1 cellular context compared by ENCODE assay signal in the genomic region with DNA sequence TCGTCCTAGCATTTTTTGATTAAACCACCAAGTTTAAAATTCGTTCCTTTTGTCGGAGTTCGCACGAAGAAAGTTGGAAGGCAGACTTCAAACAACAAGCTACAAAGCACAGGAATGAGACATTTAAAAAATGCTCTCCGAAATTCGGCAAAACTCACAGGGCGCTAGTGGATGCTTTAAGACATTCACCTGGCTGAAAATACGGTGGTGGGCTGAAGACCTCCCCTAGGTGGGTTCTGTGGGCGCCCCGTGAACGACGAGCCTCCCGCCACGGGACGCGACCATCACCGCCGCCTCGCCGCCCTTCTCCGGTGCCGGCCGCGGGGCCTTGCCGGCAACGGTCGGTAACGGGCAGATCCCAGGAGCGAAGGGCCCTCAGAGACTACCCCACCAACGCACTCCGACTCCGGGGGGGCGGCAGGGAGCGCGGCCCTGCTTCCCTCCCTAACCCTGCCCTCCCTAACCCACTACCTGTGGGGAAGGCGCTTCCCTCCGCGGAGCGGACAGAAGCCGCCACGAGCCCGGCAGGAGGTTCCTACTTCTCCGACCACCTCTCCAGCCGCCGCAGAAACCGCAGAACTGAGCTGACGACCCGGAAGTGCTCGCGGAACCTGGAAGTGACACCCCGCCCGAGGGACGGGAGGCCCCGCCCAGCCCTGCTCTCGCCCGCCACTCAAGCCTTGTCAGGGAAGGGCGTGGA.
A peak's percentile ranks its signal among the peaks of the same experiment; 100 is the strongest.
TF ChIP-seq lines count a peak whose summit lies in the region.

A gene with protein sequence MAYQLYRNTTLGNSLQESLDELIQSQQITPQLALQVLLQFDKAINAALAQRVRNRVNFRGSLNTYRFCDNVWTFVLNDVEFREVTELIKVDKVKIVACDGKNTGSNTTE (minus strand): TSS at position 581 of the 700 bp plus-strand sequence. CDS start 5,238 bp downstream, outside the sequence.

TF ChIP-seq in HepG2, 621 proteins besides CTCF, POLR2A, EP300 and RAD21 (continued from another document and continues in another):
- TF ChIP-seq, protein P1, sequence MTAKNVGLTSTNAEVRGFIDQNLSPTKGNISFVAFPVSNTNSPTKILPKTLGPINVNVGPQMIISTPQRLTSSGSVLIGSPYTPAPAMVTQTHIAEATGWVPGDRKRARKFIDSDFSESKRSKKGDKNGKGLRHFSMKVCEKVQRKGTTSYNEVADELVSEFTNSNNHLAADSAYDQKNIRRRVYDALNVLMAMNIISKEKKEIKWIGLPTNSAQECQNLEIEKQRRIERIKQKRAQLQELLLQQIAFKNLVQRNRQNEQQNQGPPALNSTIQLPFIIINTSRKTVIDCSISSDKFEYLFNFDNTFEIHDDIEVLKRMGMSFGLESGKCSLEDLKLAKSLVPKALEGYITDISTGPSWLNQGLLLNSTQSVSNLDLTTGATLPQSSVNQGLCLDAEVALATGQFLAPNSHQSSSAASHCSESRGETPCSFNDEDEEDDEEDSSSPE (CRISPR knock-in tag; IDR thresholded peaks at IDR 0.05), result no peak
- no peak for TF ChIP-seq NR2F2 (IDR thresholded peaks at IDR 0.05; ENCODE audit: borderline replicate concordance, low read depth)
- peak; percentile 79 for TF ChIP-seq ZMYM4 (CRISPR knock-in tag; IDR thresholded peaks at IDR 0.05)
- no peak; the same call in 1 of the 2 replicates for TF ChIP-seq ZNF614 (CRISPR knock-in tag; IDR thresholded peaks at IDR 0.05; ENCODE audit: borderline replicate concordance)
- TF ChIP-seq, protein P2, sequence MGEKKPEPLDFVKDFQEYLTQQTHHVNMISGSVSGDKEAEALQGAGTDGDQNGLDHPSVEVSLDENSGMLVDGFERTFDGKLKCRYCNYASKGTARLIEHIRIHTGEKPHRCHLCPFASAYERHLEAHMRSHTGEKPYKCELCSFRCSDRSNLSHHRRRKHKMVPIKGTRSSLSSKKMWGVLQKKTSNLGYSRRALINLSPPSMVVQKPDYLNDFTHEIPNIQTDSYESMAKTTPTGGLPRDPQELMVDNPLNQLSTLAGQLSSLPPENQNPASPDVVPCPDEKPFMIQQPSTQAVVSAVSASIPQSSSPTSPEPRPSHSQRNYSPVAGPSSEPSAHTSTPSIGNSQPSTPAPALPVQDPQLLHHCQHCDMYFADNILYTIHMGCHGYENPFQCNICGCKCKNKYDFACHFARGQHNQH (CRISPR knock-in tag; IDR thresholded peaks at IDR 0.05), result peak; percentile 57; the same call in 1 of the 2 replicates
- TF ChIP-seq, protein P3, sequence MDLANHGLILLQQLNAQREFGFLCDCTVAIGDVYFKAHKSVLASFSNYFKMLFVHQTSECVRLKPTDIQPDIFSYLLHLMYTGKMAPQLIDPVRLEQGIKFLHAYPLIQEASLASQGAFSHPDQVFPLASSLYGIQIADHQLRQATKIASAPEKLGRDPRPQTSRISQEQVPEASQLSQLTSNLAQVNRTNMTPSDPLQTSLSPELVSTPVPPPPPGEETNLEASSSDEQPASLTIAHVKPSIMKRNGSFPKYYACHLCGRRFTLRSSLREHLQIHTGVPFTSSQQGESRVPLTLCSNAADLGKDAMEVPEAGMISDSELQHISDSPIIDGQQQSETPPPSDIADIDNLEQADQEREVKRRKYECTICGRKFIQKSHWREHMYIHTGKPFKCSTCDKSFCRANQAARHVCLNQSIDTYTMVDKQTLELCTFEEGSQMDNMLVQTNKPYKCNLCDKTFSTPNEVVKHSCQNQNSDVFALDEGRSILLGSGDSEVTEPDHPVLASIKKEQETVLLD (CRISPR knock-in tag; IDR thresholded peaks at IDR 0.05; ENCODE audit: low read depth), result peak; percentile 54; the same call in 1 of the 2 replicates
- TF ChIP-seq ZNF354B (CRISPR knock-in tag; IDR thresholded peaks at IDR 0.05), result no peak
- no peak for TF ChIP-seq KDM1A (CRISPR knock-in tag; IDR thresholded peaks at IDR 0.05)
- TF ChIP-seq, protein P4, sequence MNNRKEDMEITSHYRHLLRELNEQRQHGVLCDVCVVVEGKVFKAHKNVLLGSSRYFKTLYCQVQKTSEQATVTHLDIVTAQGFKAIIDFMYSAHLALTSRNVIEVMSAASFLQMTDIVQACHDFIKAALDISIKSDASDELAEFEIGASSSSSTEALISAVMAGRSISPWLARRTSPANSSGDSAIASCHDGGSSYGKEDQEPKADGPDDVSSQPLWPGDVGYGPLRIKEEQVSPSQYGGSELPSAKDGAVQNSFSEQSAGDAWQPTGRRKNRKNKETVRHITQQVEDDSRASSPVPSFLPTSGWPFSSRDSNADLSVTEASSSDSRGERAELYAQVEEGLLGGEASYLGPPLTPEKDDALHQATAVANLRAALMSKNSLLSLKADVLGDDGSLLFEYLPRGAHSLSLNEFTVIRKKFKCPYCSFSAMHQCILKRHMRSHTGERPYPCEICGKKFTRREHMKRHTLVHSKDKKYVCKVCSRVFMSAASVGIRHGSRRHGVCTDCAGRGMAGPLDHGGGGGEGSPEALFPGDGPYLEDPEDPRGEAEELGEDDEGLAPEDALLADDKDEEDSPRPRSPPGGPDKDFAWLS (CRISPR knock-in tag; IDR thresholded peaks at IDR 0.05; ENCODE audit: borderline replicate concordance), result peak; percentile 55; the same call in 1 of the 2 replicates
- no peak for TF ChIP-seq TRIM24 (CRISPR knock-in tag; IDR thresholded peaks at IDR 0.05)
- TF ChIP-seq TOE1 (CRISPR knock-in tag; IDR thresholded peaks at IDR 0.05), result peak; percentile 55; the same call in 1 of the 2 replicates
- no peak for TF ChIP-seq NONO (IDR thresholded peaks at IDR 0.05)
- TF ChIP-seq NONO (CRISPR knock-in tag; conservative IDR thresholded peaks at IDR 0.05), result 0 out of 2 replicates have a peak, but pooled peaks have one; percentile 59
- peak; percentile 94 for TF ChIP-seq KDM5B (CRISPR knock-in tag; IDR thresholded peaks at IDR 0.05; ENCODE audit: borderline replicate concordance)
- no peak for TF ChIP-seq MZF1 (CRISPR knock-in tag; IDR thresholded peaks at IDR 0.05; ENCODE audit: borderline replicate concordance)
- TF ChIP-seq, protein P5, sequence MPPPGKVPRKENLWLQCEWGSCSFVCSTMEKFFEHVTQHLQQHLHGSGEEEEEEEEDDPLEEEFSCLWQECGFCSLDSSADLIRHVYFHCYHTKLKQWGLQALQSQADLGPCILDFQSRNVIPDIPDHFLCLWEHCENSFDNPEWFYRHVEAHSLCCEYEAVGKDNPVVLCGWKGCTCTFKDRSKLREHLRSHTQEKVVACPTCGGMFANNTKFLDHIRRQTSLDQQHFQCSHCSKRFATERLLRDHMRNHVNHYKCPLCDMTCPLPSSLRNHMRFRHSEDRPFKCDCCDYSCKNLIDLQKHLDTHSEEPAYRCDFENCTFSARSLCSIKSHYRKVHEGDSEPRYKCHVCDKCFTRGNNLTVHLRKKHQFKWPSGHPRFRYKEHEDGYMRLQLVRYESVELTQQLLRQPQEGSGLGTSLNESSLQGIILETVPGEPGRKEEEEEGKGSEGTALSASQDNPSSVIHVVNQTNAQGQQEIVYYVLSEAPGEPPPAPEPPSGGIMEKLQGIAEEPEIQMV (CRISPR knock-in tag; IDR thresholded peaks at IDR 0.05; ENCODE audit: low read depth), result peak; percentile 51; the same call in 1 of the 2 replicates
- TF ChIP-seq, protein P6, sequence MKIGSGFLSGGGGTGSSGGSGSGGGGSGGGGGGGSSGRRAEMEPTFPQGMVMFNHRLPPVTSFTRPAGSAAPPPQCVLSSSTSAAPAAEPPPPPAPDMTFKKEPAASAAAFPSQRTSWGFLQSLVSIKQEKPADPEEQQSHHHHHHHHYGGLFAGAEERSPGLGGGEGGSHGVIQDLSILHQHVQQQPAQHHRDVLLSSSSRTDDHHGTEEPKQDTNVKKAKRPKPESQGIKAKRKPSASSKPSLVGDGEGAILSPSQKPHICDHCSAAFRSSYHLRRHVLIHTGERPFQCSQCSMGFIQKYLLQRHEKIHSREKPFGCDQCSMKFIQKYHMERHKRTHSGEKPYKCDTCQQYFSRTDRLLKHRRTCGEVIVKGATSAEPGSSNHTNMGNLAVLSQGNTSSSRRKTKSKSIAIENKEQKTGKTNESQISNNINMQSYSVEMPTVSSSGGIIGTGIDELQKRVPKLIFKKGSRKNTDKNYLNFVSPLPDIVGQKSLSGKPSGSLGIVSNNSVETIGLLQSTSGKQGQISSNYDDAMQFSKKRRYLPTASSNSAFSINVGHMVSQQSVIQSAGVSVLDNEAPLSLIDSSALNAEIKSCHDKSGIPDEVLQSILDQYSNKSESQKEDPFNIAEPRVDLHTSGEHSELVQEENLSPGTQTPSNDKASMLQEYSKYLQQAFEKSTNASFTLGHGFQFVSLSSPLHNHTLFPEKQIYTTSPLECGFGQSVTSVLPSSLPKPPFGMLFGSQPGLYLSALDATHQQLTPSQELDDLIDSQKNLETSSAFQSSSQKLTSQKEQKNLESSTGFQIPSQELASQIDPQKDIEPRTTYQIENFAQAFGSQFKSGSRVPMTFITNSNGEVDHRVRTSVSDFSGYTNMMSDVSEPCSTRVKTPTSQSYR (CRISPR knock-in tag; IDR thresholded peaks at IDR 0.05; ENCODE audit: borderline replicate concordance), result no peak
- peak; percentile 43 for TF ChIP-seq ZNF883 (CRISPR knock-in tag; IDR thresholded peaks at IDR 0.05; ENCODE audit: not compliant biosample characterization)
- TF ChIP-seq, protein P7, sequence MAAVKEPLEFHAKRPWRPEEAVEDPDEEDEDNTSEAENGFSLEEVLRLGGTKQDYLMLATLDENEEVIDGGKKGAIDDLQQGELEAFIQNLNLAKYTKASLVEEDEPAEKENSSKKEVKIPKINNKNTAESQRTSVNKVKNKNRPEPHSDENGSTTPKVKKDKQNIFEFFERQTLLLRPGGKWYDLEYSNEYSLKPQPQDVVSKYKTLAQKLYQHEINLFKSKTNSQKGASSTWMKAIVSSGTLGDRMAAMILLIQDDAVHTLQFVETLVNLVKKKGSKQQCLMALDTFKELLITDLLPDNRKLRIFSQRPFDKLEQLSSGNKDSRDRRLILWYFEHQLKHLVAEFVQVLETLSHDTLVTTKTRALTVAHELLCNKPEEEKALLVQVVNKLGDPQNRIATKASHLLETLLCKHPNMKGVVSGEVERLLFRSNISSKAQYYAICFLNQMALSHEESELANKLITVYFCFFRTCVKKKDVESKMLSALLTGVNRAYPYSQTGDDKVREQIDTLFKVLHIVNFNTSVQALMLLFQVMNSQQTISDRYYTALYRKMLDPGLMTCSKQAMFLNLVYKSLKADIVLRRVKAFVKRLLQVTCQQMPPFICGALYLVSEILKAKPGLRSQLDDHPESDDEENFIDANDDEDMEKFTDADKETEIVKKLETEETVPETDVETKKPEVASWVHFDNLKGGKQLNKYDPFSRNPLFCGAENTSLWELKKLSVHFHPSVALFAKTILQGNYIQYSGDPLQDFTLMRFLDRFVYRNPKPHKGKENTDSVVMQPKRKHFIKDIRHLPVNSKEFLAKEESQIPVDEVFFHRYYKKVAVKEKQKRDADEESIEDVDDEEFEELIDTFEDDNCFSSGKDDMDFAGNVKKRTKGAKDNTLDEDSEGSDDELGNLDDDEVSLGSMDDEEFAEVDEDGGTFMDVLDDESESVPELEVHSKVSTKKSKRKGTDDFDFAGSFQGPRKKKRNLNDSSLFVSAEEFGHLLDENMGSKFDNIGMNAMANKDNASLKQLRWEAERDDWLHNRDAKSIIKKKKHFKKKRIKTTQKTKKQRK (IDR thresholded peaks at IDR 0.05; ENCODE audit: low read length), result no peak
- TF ChIP-seq, protein P8, sequence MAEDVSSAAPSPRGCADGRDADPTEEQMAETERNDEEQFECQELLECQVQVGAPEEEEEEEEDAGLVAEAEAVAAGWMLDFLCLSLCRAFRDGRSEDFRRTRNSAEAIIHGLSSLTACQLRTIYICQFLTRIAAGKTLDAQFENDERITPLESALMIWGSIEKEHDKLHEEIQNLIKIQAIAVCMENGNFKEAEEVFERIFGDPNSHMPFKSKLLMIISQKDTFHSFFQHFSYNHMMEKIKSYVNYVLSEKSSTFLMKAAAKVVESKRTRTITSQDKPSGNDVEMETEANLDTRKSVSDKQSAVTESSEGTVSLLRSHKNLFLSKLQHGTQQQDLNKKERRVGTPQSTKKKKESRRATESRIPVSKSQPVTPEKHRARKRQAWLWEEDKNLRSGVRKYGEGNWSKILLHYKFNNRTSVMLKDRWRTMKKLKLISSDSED (CRISPR knock-in tag; IDR thresholded peaks at IDR 0.05), result no peak
- no peak for TF ChIP-seq HOXA7 (CRISPR knock-in tag; IDR thresholded peaks at IDR 0.05)
- no peak; the same call in 1 of the 2 replicates for TF ChIP-seq DNMT3B (CRISPR knock-in tag; conservative IDR thresholded peaks at IDR 0.05)
- TF ChIP-seq, protein P9, sequence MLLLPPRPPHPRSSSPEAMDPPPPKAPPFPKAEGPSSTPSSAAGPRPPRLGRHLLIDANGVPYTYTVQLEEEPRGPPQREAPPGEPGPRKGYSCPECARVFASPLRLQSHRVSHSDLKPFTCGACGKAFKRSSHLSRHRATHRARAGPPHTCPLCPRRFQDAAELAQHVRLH (CRISPR knock-in tag; IDR thresholded peaks at IDR 0.05; ENCODE audit: borderline replicate concordance, low read depth), result peak; percentile 89
- no peak for TF ChIP-seq HHEX (CRISPR knock-in tag; IDR thresholded peaks at IDR 0.05)
- peak; percentile 51; the same call in 1 of the 2 replicates for TF ChIP-seq TOPORS (CRISPR knock-in tag; IDR thresholded peaks at IDR 0.05)
- TF ChIP-seq GZF1 (CRISPR knock-in tag; IDR thresholded peaks at IDR 0.05), result no peak
- TF ChIP-seq ZNF879 (CRISPR knock-in tag; IDR thresholded peaks at IDR 0.05), result no peak
- no peak for TF ChIP-seq FOXM1 (CRISPR knock-in tag; IDR thresholded peaks at IDR 0.05)
- TF ChIP-seq, protein P10, sequence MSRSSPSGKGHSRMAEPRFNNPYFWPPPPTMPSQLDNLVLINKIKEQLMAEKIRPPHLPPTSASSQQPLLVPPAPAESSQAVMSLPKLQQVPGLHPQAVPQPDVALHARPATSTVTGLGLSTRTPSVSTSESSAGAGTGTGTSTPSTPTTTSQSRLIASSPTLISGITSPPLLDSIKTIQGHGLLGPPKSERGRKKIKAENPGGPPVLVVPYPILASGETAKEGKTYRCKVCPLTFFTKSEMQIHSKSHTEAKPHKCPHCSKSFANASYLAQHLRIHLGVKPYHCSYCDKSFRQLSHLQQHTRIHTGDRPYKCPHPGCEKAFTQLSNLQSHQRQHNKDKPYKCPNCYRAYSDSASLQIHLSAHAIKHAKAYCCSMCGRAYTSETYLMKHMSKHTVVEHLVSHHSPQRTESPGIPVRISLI (CRISPR knock-in tag; IDR thresholded peaks at IDR 0.05; ENCODE audit: borderline replicate concordance), result peak; percentile 29; the same call in 1 of the 2 replicates
- no peak for TF ChIP-seq ZNF335 (CRISPR knock-in tag; IDR thresholded peaks at IDR 0.05)
- no peak for TF ChIP-seq STAT5B (CRISPR knock-in tag; IDR thresholded peaks at IDR 0.05)
- TF ChIP-seq ZNF720 (CRISPR knock-in tag; IDR thresholded peaks at IDR 0.05), result no peak
- TF ChIP-seq EZH2 (conservative IDR thresholded peaks at IDR 0.05; ENCODE audit: low read depth, low read length), result no peak
- TF ChIP-seq HMG20B (CRISPR knock-in tag; conservative IDR thresholded peaks at IDR 0.05), result no peak
- TF ChIP-seq PITX1 (CRISPR knock-in tag; IDR thresholded peaks at IDR 0.05), result no peak; the same call in 1 of the 2 replicates
- TF ChIP-seq, protein P11, sequence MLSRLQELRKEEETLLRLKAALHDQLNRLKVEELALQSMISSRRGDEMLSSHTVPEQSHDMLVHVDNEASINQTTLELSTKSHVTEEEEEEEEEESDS (CRISPR knock-in tag; IDR thresholded peaks at IDR 0.05; ENCODE audit: borderline replicate concordance), result no peak
